Comparison of ENCODE assay signal across 20 cellular contexts in the genomic region with DNA sequence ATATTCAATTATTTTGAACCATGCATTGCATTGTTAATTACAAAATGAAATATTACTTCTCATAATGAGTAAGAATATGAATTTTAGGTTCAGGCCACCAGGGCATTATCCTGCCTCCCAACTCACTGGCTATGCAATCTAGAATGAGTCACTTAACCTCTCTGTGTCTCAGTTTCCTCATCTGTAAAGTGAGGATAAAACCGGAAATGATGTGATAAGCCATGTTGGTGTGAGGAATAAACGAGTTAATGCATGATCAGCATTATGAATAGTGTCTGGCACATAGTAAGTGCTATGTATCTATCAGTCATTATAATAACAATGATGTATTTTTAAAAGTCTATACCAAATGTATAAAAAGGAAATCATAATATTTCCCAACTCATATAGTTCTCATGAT.
DNase-seq lines count a peak whose midpoint lies in the region; ATAC-seq, FAIRE-seq and TF ChIP-seq lines count a peak whose summit lies in the region.
"Had no signal": no experiment of that assay in that cellular context is flagged by ENCODE, and none has a peak within 500 bp of the region (broad histone marks: within the 10 kb centered on the region; RNA-seq: fewer than 3 reads in every experiment).

No MANE protein-coding gene starts in this region.

- no peak for TF ChIP-seq RAD21 in A549 (conservative IDR thresholded peaks at IDR 0.05 in 1 of 2, IDR thresholded peaks at IDR 0.05 in 1 of 2)
- TF ChIP-seq RAD21 in K562 (CRISPR knock-in tag; conservative IDR thresholded peaks at IDR 0.05 in 1 of 2, IDR thresholded peaks at IDR 0.05 in 1 of 2), result no peak

- no peak for TF ChIP-seq POLR2A in A549 (IDR thresholded peaks at IDR 0.05; ENCODE audit: low read length)
- no peak for TF ChIP-seq POLR2A in K562 (conservative IDR thresholded peaks at IDR 0.05)
- no peak for TF ChIP-seq POLR2A in endothelial cell of umbilical vein (IDR thresholded peaks at IDR 0.05; ENCODE audit: low read depth, low read length)

- no peak overlapping the region for H3K4me3 Mint-ChIP-seq in CD4-positive, alpha-beta memory T cell
- H3K4me3 Mint-ChIP-seq: CD8-positive, alpha-beta T cell had no signal

- no peaks in the 10 kb centered on the region for H4K20me1 ChIP-seq in K562 (replicated peaks; ENCODE audit: control insufficient read depth, insufficient read depth, low read length)
- no peaks in the 10 kb centered on the region for H4K20me1 ChIP-seq in endothelial cell of umbilical vein (replicated peaks; ENCODE audit: control insufficient read depth, extremely low read depth, insufficient read depth, low read length)

- TF ChIP-seq CTCF in A549 (IDR thresholded peaks at IDR 0.05), result no peak
- no peak for TF ChIP-seq CTCF in K562 (IDR thresholded peaks at IDR 0.05 in 2 of 3, conservative IDR thresholded peaks at IDR 0.05 in 1 of 3; ENCODE audit: insufficient read depth in 2 of 3, low read depth in 1 of 3, low read length in 3 of 3)
- no peak for TF ChIP-seq CTCF in endothelial cell of umbilical vein (IDR thresholded peaks at IDR 0.05; ENCODE audit: extremely low read depth in 1 of 2, insufficient read depth in 1 of 2, low read depth in 1 of 2, low read length in 2 of 2)

- H3K9me3 ChIP-seq in A549, result no peaks in the 10 kb centered on the region
- H3K9me3 ChIP-seq in K562 (replicated peaks; ENCODE audit: control insufficient read depth, insufficient read depth, low read depth, low read length), result no peaks in the 10 kb centered on the region
- no peaks in the 10 kb centered on the region for H3K9me3 ChIP-seq in endothelial cell of umbilical vein (replicated peaks; ENCODE audit: control insufficient read depth, insufficient read depth, low read length)
- no peaks in the 10 kb centered on the region for H3K9me3 ChIP-seq in CD4-positive, alpha-beta memory T cell (ENCODE audit: control insufficient read depth in 1 of 2, low read length in 2 of 2)
- H3K9me3 ChIP-seq: Caco-2 had no signal

- H3K27me3 Mint-ChIP-seq in CD4-positive, alpha-beta memory T cell, result no peaks in the 10 kb centered on the region

- H2BK120ac ChIP-seq in mesendoderm (ENCODE audit: low read depth, low read length), result no peak overlapping the region

- no peak for TF ChIP-seq EP300 in A549 (IDR thresholded peaks at IDR 0.05)
- TF ChIP-seq EP300 in K562 (IDR thresholded peaks at IDR 0.05; ENCODE audit: low read length), result no peak

- H3K9me1 ChIP-seq in K562 (ENCODE audit: control insufficient read depth, insufficient read depth, low read length) (no peaks in the 10 kb centered on the region), endothelial cell of umbilical vein (replicated peaks; ENCODE audit: control insufficient read depth, extremely low read depth, insufficient read depth, low read length) (no peaks in the 10 kb centered on the region)

- H3K9ac ChIP-seq in K562 (ENCODE audit: insufficient read depth in 1 of 2, low read depth in 2 of 2, low read length in 2 of 2) (no peak overlapping the region), endothelial cell of umbilical vein (replicated peaks; ENCODE audit: extremely low read depth, insufficient read depth, low read length) (no peak overlapping the region), mesendoderm (ENCODE audit: low read length) (no peak overlapping the region)
- H3K9ac ChIP-seq: GM23248 had no signal

- H3K79me1 ChIP-seq in mesendoderm (ENCODE audit: low read length), result no peaks in the 10 kb centered on the region

- H2AFZ ChIP-seq in K562 (ENCODE audit: low read depth, low read length), result no peak overlapping the region
- no peak overlapping the region for H2AFZ ChIP-seq in endothelial cell of umbilical vein (ENCODE audit: low read depth, low read length)
- H2AFZ ChIP-seq: GM23248 had no signal

- BruUV-seq in K562 (replicated peaks; lab: Mats Ljungman, UMichigan) (no TSS peak), endothelial cell of umbilical vein (replicated peaks; lab: Mats Ljungman, UMichigan) (no TSS peak)

- H3K27ac Mint-ChIP-seq in CD4-positive, alpha-beta memory T cell, result no peak overlapping the region
- H3K27ac Mint-ChIP-seq: CD8-positive, alpha-beta T cell had no signal

- H2AK5ac ChIP-seq in mesendoderm (ENCODE audit: low read length), result no peak overlapping the region

- H3K4me2 ChIP-seq in A549 (no peak overlapping the region), K562 (ENCODE audit: insufficient read depth, low read length) (no peak overlapping the region), endothelial cell of umbilical vein (ENCODE audit: insufficient read depth, low read length) (peak overlapping the region; percentile 39), mesendoderm (ENCODE audit: low read length) (no peak overlapping the region)

- H3K9me3 Mint-ChIP-seq in CD4-positive, alpha-beta memory T cell, result peaks cover 0 to 5% (median 4%) of the 10 kb centered on the region in 8 donors
- H3K9me3 Mint-ChIP-seq: CD8-positive, alpha-beta T cell had no signal

- no peaks in the 10 kb centered on the region for H3K27me3 ChIP-seq in K562 (ENCODE audit: control insufficient read depth in 2 of 2, insufficient read depth in 2 of 2, low read length in 2 of 2)
- no peaks in the 10 kb centered on the region for H3K27me3 ChIP-seq in endothelial cell of umbilical vein (ENCODE audit: control insufficient read depth in 2 of 2, insufficient read depth in 2 of 2, low read length in 2 of 2)
- H3K27me3 ChIP-seq in mesendoderm (ENCODE audit: insufficient read depth, low read length, poor library complexity), result no peaks in the 10 kb centered on the region
- H3K27me3 ChIP-seq in CD4-positive, alpha-beta memory T cell (ENCODE audit: insufficient read depth, low read length), result no peaks in the 10 kb centered on the region

- in situ Hi-C loops in K562 (cut with MboI), result no loop called here

- H4K8ac ChIP-seq in mesendoderm (ENCODE audit: low read depth, low read length), result peak overlapping the region; percentile 56

- ATAC-seq in A549 (no peak), K562 (no peak)
- ATAC-seq: CD8-positive, alpha-beta T cell had no signal

- no peak overlapping the region for H2BK15ac ChIP-seq in mesendoderm (replicated peaks; ENCODE audit: low read depth)

- intact Hi-C loops in K562 (cut with micrococcal nuclease) (no loop called here), endothelial cell of umbilical vein (cut with micrococcal nuclease) (loop anchor here (1.0 to 10.0 kb wide), 2 partner anchors 35 to 467 kb away; no protein-coding TSS in a partner anchor)
- intact Hi-C loops in CD4-positive, alpha-beta memory T cell (cut with micrococcal nuclease), result no loop called here

- H3K4me3 ChIP-seq in A549 (no peak overlapping the region), K562 (no peak overlapping the region), endothelial cell of umbilical vein (replicated peaks in 1 of 3; ENCODE audit: insufficient read depth in 1 of 3, low read depth in 1 of 3, low read length in 3 of 3) (no peak overlapping the region), mesendoderm (ENCODE audit: low read length) (no peak overlapping the region)
- no peak overlapping the region for H3K4me3 ChIP-seq in CD4-positive, alpha-beta memory T cell (ENCODE audit: low read length in 2 of 2)
- H3K4me3 ChIP-seq: GM23248 had no signal

- FAIRE-seq in A549 (lab: Jason Lieb, UNC) (peak; percentile 49), K562 (lab: Jason Lieb, UNC) (no peak), endothelial cell of umbilical vein (lab: Jason Lieb, UNC) (peak; percentile 86)
- FAIRE-seq: G401.6, GM12892, GM19239, H1 had no signal

- no peaks in the 10 kb centered on the region for H3K36me3 Mint-ChIP-seq in CD4-positive, alpha-beta memory T cell
- H3K36me3 Mint-ChIP-seq: CD8-positive, alpha-beta T cell had no signal

- no peak overlapping the region for H2BK5ac ChIP-seq in mesendoderm (ENCODE audit: low read length)

- H3K36me3 ChIP-seq in K562 (ENCODE audit: control insufficient read depth, insufficient read depth, low read length) (no peaks in the 10 kb centered on the region), endothelial cell of umbilical vein (ENCODE audit: control insufficient read depth in 2 of 2, extremely low read depth in 1 of 2, insufficient read depth in 2 of 2, low read length in 2 of 2) (no peaks in the 10 kb centered on the region), mesendoderm (ENCODE audit: control insufficient read depth, insufficient read depth, low read length) (no peaks in the 10 kb centered on the region)
- H3K36me3 ChIP-seq in CD4-positive, alpha-beta memory T cell (ENCODE audit: insufficient read depth, low read length), result no peaks in the 10 kb centered on the region

- H3K56ac ChIP-seq in mesendoderm (ENCODE audit: low read length), result no peak overlapping the region

- no peak overlapping the region for H3K18ac ChIP-seq in mesendoderm (ENCODE audit: low read length)

- CTCF ChIA-PET in A549 (lab: Yijun Ruan, JAX) (no interaction called here), K562 (lab: Yijun Ruan, JAX; ENCODE audit: low intra/inter-chr PET ratio) (no interaction called here), endothelial cell of umbilical vein (lab: Charles Lee) (no interaction called here)
- CTCF ChIA-PET in CD4-positive, alpha-beta memory T cell (lab: Charles Lee; ENCODE audit: partially characterized antibody), result no interaction called here

- H3K4ac ChIP-seq in mesendoderm (ENCODE audit: low read depth, low read length), result no peak overlapping the region

- POLR2A ChIA-PET in A549 (lab: Yijun Ruan, JAX) (no interaction called here), K562 (lab: Yijun Ruan, JAX) (no interaction called here), endothelial cell of umbilical vein (lab: Charles Lee) (no interaction called here)
- POLR2A ChIA-PET in CD4-positive, alpha-beta memory T cell (lab: Charles Lee; ENCODE audit: partially characterized antibody), result no interaction called here

- H3K79me2 ChIP-seq in K562 (ENCODE audit: control insufficient read depth, insufficient read depth, low read length), result no peaks in the 10 kb centered on the region
- H3K79me2 ChIP-seq in endothelial cell of umbilical vein (ENCODE audit: control insufficient read depth, insufficient read depth, low read length), result no peaks in the 10 kb centered on the region
- H3K79me2 ChIP-seq in mesendoderm (ENCODE audit: control insufficient read depth, insufficient read depth, low read length), result no peaks in the 10 kb centered on the region

- DNase-seq in A549 (ENCODE audit: low read depth in 1 of 2, low spot score in 1 of 2) (no peak), K562 (ENCODE audit: extremely low read depth in 1 of 4, low spot score in 3 of 4) (no peak), endothelial cell of umbilical vein (ENCODE audit: low read depth, low spot score) (peak; percentile 70), mesendoderm (no peak), mesenteric fat pad (ENCODE audit: low spot score) (no peak), iPS-NIHi11 (ENCODE audit: low spot score) (no peak)
- no peak for DNase-seq in CD4-positive, alpha-beta memory T cell
- DNase-seq: 8988T; C1 segment of cervical spinal cord; Caco-2; CD8-positive, alpha-beta T cell; DMS153; DND-41; GM23248; H7; HCEC 1CT had no signal

- no peak overlapping the region for H3K23ac ChIP-seq in mesendoderm (ENCODE audit: low read length)

- H4K5ac ChIP-seq in mesendoderm (ENCODE audit: low read length), result no peak overlapping the region

- dilution Hi-C loops in endothelial cell of umbilical vein (cut with MboI; ENCODE audit: extremely low pct_ligation_motif_present, low sequenced_read_pairs), result no loop called here

- 4% methylated on average over 2 of the region's 2 CpGs for whole genome bisulfite sequencing in A549 (ENCODE audit: missing lambda C conversion rate)
- 2% methylated on average over 2 of the region's 2 CpGs for WGBS in K562 (ENCODE audit: insufficient coverage, low coverage, missing lambda C conversion rate)
- no CpG with 5 or more reads among the region's 2 CpGs for WGBS in mesendoderm (ENCODE audit: extremely low coverage, insufficient coverage, low lambda C conversion rate)

- H3K4me1 ChIP-seq in A549 (no peaks in the 10 kb centered on the region), K562 (replicated peaks in 1 of 2; ENCODE audit: control insufficient read depth in 2 of 2, insufficient read depth in 2 of 2, low read length in 2 of 2) (no peaks in the 10 kb centered on the region), endothelial cell of umbilical vein (ENCODE audit: control insufficient read depth, extremely low read depth, insufficient read depth, low read length) (peaks cover 52% of the 10 kb centered on the region), mesendoderm (ENCODE audit: control insufficient read depth, low read depth, low read length) (no peaks in the 10 kb centered on the region)
- no peaks in the 10 kb centered on the region for H3K4me1 ChIP-seq in CD4-positive, alpha-beta memory T cell (ENCODE audit: insufficient read depth, low read length)

- H3K4me1 Mint-ChIP-seq in CD4-positive, alpha-beta memory T cell, result no peaks in the 10 kb centered on the region

- H3K27ac ChIP-seq in A549, result no peak overlapping the region
- no peak overlapping the region for H3K27ac ChIP-seq in K562 (ENCODE audit: extremely low read depth, low read depth, low read length)
- H3K27ac ChIP-seq in endothelial cell of umbilical vein (ENCODE audit: insufficient read depth, low read depth, low read length), result peak overlapping the region; percentile 14
- no peak overlapping the region for H3K27ac ChIP-seq in mesendoderm (ENCODE audit: low read depth, low read length)
- no peak overlapping the region for H3K27ac ChIP-seq in CD4-positive, alpha-beta memory T cell (ENCODE audit: low read depth, low read length)
- H3K27ac ChIP-seq: GM23248 had no signal

Comparison
In these comparisons a context has a peak if more than half of its experiments do, and no peak if none do; other contexts are left out.
1. Of the 35 proteins assayed by ChIP-seq in both K562 and A549: peak only in K562: none; only in A549: MAFK; in both: none; in neither: 34.